ENCODE assay signal across 13 cellular contexts in genomic region chr11:28759311-28759710, GRCh38.
DNase-seq lines count a peak whose midpoint lies in the region; ATAC-seq, FAIRE-seq and TF ChIP-seq lines count a peak whose summit lies in the region.
"Had no signal": no experiment of that assay in that cellular context is flagged by ENCODE, and none has a peak within 500 bp of the region (broad histone marks: within the 10 kb centered on the region; RNA-seq: fewer than 3 reads in every experiment).

No MANE protein-coding gene starts in this region.

- FAIRE-seq in frontal cortex (lab: Jason Lieb, UNC) = no peak

- peak overlapping the region; percentile 41 for H3K4me3 Mint-ChIP-seq in Calu3 (ENCODE audit: low read depth, unreplicated experiment)
- no peak overlapping the region for H3K4me3 Mint-ChIP-seq in activated T-helper 1 cell treated with anti-CD3 and anti-CD28 coated beads, Interleukin-12 subunit alpha, Interleukin-12 subunit beta, Interleukin-2, Interleukin-4 antibody, amounts not matched to agents 30 ng/mL and 10 ng/mL and 1 ng/mL, durations not matched to agents 14 hours and 24 hours and 36 hours

- intact Hi-C loops in Calu3 (cut with micrococcal nuclease; ENCODE audit: unreplicated experiment) = loop anchor here (5.0 kb wide), 2 partner anchors 137 to 263 kb away; no protein-coding TSS in a partner anchor
- intact Hi-C loops in activated T-helper 1 cell treated with anti-CD3 and anti-CD28 coated beads, Interleukin-12 subunit alpha, Interleukin-12 subunit beta, Interleukin-2, Interleukin-4 antibody, amounts not matched to agents 30 ng/mL and 10 ng/mL and 1 ng/mL, durations not matched to agents 14 hours and 24 hours and 36 hours (cut with micrococcal nuclease) = no loop called here

- peak; percentile 55 for DNase-seq in Calu3
- DNase-seq in NCI-H226 = peak; percentile 93
- peak; percentile 44 for DNase-seq in epithelial cell of prostate (ENCODE audit: low read depth, low spot score)
- DNase-seq in mucosa of gallbladder (ENCODE audit: low spot score) = peak; percentile 36
- no peak for DNase-seq in activated T-helper 1 cell treated with anti-CD3 and anti-CD28 coated beads, Interleukin-12 subunit alpha, Interleukin-12 subunit beta, Interleukin-2, Interleukin-4 antibody, amounts not matched to agents 30 ng/mL and 10 ng/mL and 1 ng/mL, durations not matched to agents 14 hours and 24 hours and 36 hours (ENCODE audit: low spot score)
- no peak for DNase-seq in frontal cortex (ENCODE audit: low spot score in 2 of 2)
- no peak for DNase-seq in cerebellar nuclear complex (lab: John Stamatoyannopoulos, UW)
- DNase-seq: activated naive CD4-positive, alpha-beta T cell treated with Interleukin-2 at 50 U/mL for 16 hours; esophagus squamous epithelium; NK-92 treated with Interleukin-12 subunit alpha and Interleukin-12 subunit beta, amount 100 ng/mL, for 24 hours; stimulated activated CD4-positive, alpha-beta T cell treated with anti-CD3 and anti-CD28 coated beads, Interleukin-15, amount 100 ng/mL, for 24 hours had no signal

- CTCF ChIA-PET in Calu3 (lab: Charles Lee) = interaction anchor here (0.7 to 2.6 kb wide), 4 partner anchors 28 to 261 kb away, joined by 3 to 10 read pairs (median 4); no protein-coding TSS in a partner anchor

- ATAC-seq in HG03571 (IDR thresholded peaks at IDR 0.05; ENCODE audit: unreplicated experiment) = no peak

- TF ChIP-seq CTCF in Calu3 (IDR thresholded peaks at IDR 0.05; ENCODE audit: unreplicated experiment) = no peak

- H3K36me3 Mint-ChIP-seq in Calu3 (ENCODE audit: insufficient read depth, unreplicated experiment) = peaks cover 7% of the 10 kb centered on the region
- H3K36me3 Mint-ChIP-seq in activated T-helper 1 cell treated with anti-CD3 and anti-CD28 coated beads, Interleukin-12 subunit alpha, Interleukin-12 subunit beta, Interleukin-2, Interleukin-4 antibody, amounts not matched to agents 30 ng/mL and 10 ng/mL and 1 ng/mL, durations not matched to agents 14 hours and 24 hours and 36 hours (ENCODE audit: low read depth) = no peaks in the 10 kb centered on the region

- no peaks in the 10 kb centered on the region for H3K27me3 Mint-ChIP-seq in Calu3 (ENCODE audit: unreplicated experiment)
- no peaks in the 10 kb centered on the region for H3K27me3 Mint-ChIP-seq in activated T-helper 1 cell treated with anti-CD3 and anti-CD28 coated beads, Interleukin-12 subunit alpha, Interleukin-12 subunit beta, Interleukin-2, Interleukin-4 antibody, amounts not matched to agents 30 ng/mL and 10 ng/mL and 1 ng/mL, durations not matched to agents 14 hours and 24 hours and 36 hours (ENCODE audit: insufficient read depth)

- BruUV-seq in Calu3 (replicated peaks; lab: Mats Ljungman, UMichigan) = no TSS peak

- H3K9me3 Mint-ChIP-seq in Calu3 (ENCODE audit: low read depth, unreplicated experiment) = no peaks in the 10 kb centered on the region
- peaks cover 7% of the 10 kb centered on the region for H3K9me3 Mint-ChIP-seq in activated T-helper 1 cell treated with anti-CD3 and anti-CD28 coated beads, Interleukin-12 subunit alpha, Interleukin-12 subunit beta, Interleukin-2, Interleukin-4 antibody, amounts not matched to agents 30 ng/mL and 10 ng/mL and 1 ng/mL, durations not matched to agents 14 hours and 24 hours and 36 hours

- peak overlapping the region; percentile 65 for H3K27ac ChIP-seq in epithelial cell of prostate
- H3K27ac ChIP-seq: esophagus squamous epithelium, thoracic aorta had no signal

- peaks cover 77% of the 10 kb centered on the region for H3K4me1 Mint-ChIP-seq in Calu3 (ENCODE audit: low read depth, unreplicated experiment)
- H3K4me1 Mint-ChIP-seq in activated T-helper 1 cell treated with anti-CD3 and anti-CD28 coated beads, Interleukin-12 subunit alpha, Interleukin-12 subunit beta, Interleukin-2, Interleukin-4 antibody, amounts not matched to agents 30 ng/mL and 10 ng/mL and 1 ng/mL, durations not matched to agents 14 hours and 24 hours and 36 hours (ENCODE audit: low read depth) = no peaks in the 10 kb centered on the region

- peak overlapping the region; percentile 88 for H3K27ac Mint-ChIP-seq in Calu3 (ENCODE audit: unreplicated experiment)
- no peak overlapping the region for H3K27ac Mint-ChIP-seq in activated T-helper 1 cell treated with anti-CD3 and anti-CD28 coated beads, Interleukin-12 subunit alpha, Interleukin-12 subunit beta, Interleukin-2, Interleukin-4 antibody, amounts not matched to agents 30 ng/mL and 10 ng/mL and 1 ng/mL, durations not matched to agents 14 hours and 24 hours and 36 hours

Comparison
In these comparisons a context has a peak if more than half of its experiments do, and no peak if none do; other contexts are left out.
1. DNase-seq: peak in Calu3 (single experiment), NCI-H226 (single experiment), epithelial cell of prostate (single experiment) and mucosa of gallbladder (single experiment); none in activated T-helper 1 cell treated with anti-CD3 and anti-CD28 coated beads, Interleukin-12 subunit alpha, Interleukin-12 subunit beta, Interleukin-2, Interleukin-4 antibody, amounts not matched to agents 30 ng/mL and 10 ng/mL and 1 ng/mL, durations not matched to agents 14 hours and 24 hours and 36 hours (single experiment), frontal cortex (0 of 2) and cerebellar nuclear complex (0 of 2).